In genomic region chr2:39334529-39334928, GRCh38 we compare ENCODE assay signal across 19 cellular contexts.
A peak's percentile ranks its signal among the peaks of the same experiment; 100 is the strongest.
DNase-seq lines count a peak whose midpoint lies in the region; ATAC-seq and TF ChIP-seq lines count a peak whose summit lies in the region.
"Had no signal": no experiment of that assay in that cellular context is flagged by ENCODE, and none has a peak within 500 bp of the region (broad histone marks: within the 10 kb centered on the region; RNA-seq: fewer than 3 reads in every experiment).

No MANE protein-coding gene starts in this region.

- in situ Hi-C loops in G401 (cut with HindIII; ENCODE audit: low sequenced_read_pairs), result no loop called here

- no peak overlapping the region for H2BK12ac ChIP-seq in H9 (ENCODE audit: insufficient read length, low read depth, low read length)

- no peak overlapping the region for H3K23ac ChIP-seq in H9 (ENCODE audit: insufficient read length, low read depth, low read length)

- H3K23me2 ChIP-seq in H9 (ENCODE audit: insufficient read length, low read depth, low read length, poor library complexity, severe bottlenecking), result no peaks in the 10 kb centered on the region

- no peak for TF ChIP-seq CTCF in H9 (conservative IDR thresholded peaks at IDR 0.05)
- no peak for TF ChIP-seq CTCF in HCT116 (IDR thresholded peaks at IDR 0.05 in 2 of 3, conservative IDR thresholded peaks at IDR 0.05 in 1 of 3; ENCODE audit: borderline replicate concordance in 1 of 3, insufficient read depth in 1 of 3, low read depth in 2 of 3, low read length in 2 of 3)
- no peak for TF ChIP-seq CTCF in WTC11 (IDR thresholded peaks at IDR 0.05)
- TF ChIP-seq CTCF in nephron progenitor cell (IDR thresholded peaks at IDR 0.05), result no peak
- TF ChIP-seq CTCF in CD14-positive monocyte (IDR thresholded peaks at IDR 0.05), result no peak

- no peak for TF ChIP-seq RAD21 in HCT116 (IDR thresholded peaks at IDR 0.05; ENCODE audit: low read depth)

- no peaks in the 10 kb centered on the region for H3K9me2 ChIP-seq in HCT116 (ENCODE audit: insufficient read depth)

- H3K9me3 ChIP-seq in H9 (ENCODE audit: control insufficient read depth, low read depth, low read length), result no peaks in the 10 kb centered on the region
- H3K9me3 ChIP-seq in HCT116 (ENCODE audit: control insufficient read depth in 1 of 2, insufficient read depth in 1 of 2, low read depth in 1 of 2, low read length in 2 of 2), result no peaks in the 10 kb centered on the region
- no peaks in the 10 kb centered on the region for H3K9me3 ChIP-seq in MG63
- H3K9me3 ChIP-seq: BLaER1 had no signal

- H4K20me1 ChIP-seq in H9 (ENCODE audit: control insufficient read depth, insufficient read depth, insufficient read length) (no peaks in the 10 kb centered on the region), HCT116 (ENCODE audit: insufficient read depth) (no peaks in the 10 kb centered on the region; the same call in 1 of the 2 replicates)
- H4K20me1 ChIP-seq: BLaER1 had no signal

- no peak overlapping the region for H3K18ac ChIP-seq in H9 (ENCODE audit: insufficient read length, low read depth, low read length)

- H3K27ac Mint-ChIP-seq in H9, result no peak overlapping the region
- H3K27ac Mint-ChIP-seq in WTC11, result peak overlapping the region; percentile 16; the same call in 1 of the 2 replicates
- H3K27ac Mint-ChIP-seq in nephron progenitor cell, result peak overlapping the region; percentile 27
- H3K27ac Mint-ChIP-seq in CD14-positive monocyte, result no peak overlapping the region
- H3K27ac Mint-ChIP-seq: B cell; CD4-positive, alpha-beta T cell; CD8-positive, alpha-beta memory T cell had no signal

- H3K9ac ChIP-seq in H9 (ENCODE audit: extremely low read depth, insufficient read length, low read length) (no peak overlapping the region), HCT116 (ENCODE audit: low read length) (no peak overlapping the region)
- H3K9ac ChIP-seq: BLaER1 had no signal

- H2BK120ac ChIP-seq in H9 (ENCODE audit: low read depth, low read length, poor library complexity, severe bottlenecking), result no peak overlapping the region

- H2BK5ac ChIP-seq in H9 (ENCODE audit: insufficient read length, low read length), result no peak overlapping the region

- H3K4me1 Mint-ChIP-seq in H9, result peaks cover 23 to 24% of the 10 kb centered on the region in 2 experiments
- peaks cover 20% of the 10 kb centered on the region for H3K4me1 Mint-ChIP-seq in WTC11
- H3K4me1 Mint-ChIP-seq in nephron progenitor cell, result peaks cover 4% of the 10 kb centered on the region
- no peaks in the 10 kb centered on the region for H3K4me1 Mint-ChIP-seq in CD14-positive monocyte
- H3K4me1 Mint-ChIP-seq: B cell; CD8-positive, alpha-beta memory T cell had no signal

- H3K36me3 Mint-ChIP-seq in H9 (ENCODE audit: insufficient read depth in 1 of 3, low read depth in 3 of 3) (peaks cover 0 to 13% (median 10%) of the 10 kb centered on the region in 3 experiments; a peak in 5 of 7 replicates), WTC11 (peaks cover 11% of the 10 kb centered on the region), nephron progenitor cell (ENCODE audit: low read depth) (peaks cover 18% of the 10 kb centered on the region), CD14-positive monocyte (peaks cover 23 to 25% of the 10 kb centered on the region in 2 donors)

- RAD21 ChIA-PET in HCT116 (lab: Charles Lee; ENCODE audit: low non-redundant PET in 1 of 2, low total read pairs in 2 of 2, uncharacterized antibody in 2 of 2, unreplicated experiment in 2 of 2), result no interaction called here

- no peak overlapping the region for H3T11ph ChIP-seq in H9 (ENCODE audit: low read length)

- H4K5ac ChIP-seq in H9 (ENCODE audit: insufficient read length, low read depth, low read length), result no peak overlapping the region

- H3K4me2 ChIP-seq in H9 (ENCODE audit: insufficient read depth, insufficient read length, low read length), result no peak overlapping the region
- H3K4me2 ChIP-seq in HCT116 (ENCODE audit: low read length), result no peak overlapping the region
- H3K4me2 ChIP-seq: BLaER1 had no signal

- DNase-seq in H9 (no peak), HCT116 (ENCODE audit: low read depth, low spot score) (no peak), WTC11 (ENCODE audit: low spot score) (no peak), nephron progenitor cell (no peak), CD14-positive monocyte (ENCODE audit: low spot score) (no peak), MG63 (no peak), G401 (ENCODE audit: low spot score) (no peak), NCI-H1417 treated with DMSO at 0.1 percent for 48 hours (lab: John Stamatoyannopoulos, UW) (no peak)
- DNase-seq: CD4-positive, alpha-beta T cell; CD8-positive, alpha-beta memory T cell; DMS 273 treated with DMSO at 0.1 percent for 48 hours; DMS79; EL; GF-D8; GOT3; HCEC 1CT had no signal

- no peaks in the 10 kb centered on the region for H3K36me3 ChIP-seq in HCT116 (ENCODE audit: control insufficient read depth in 1 of 2, insufficient read depth in 2 of 2, low read length in 2 of 2)
- peaks cover 2% of the 10 kb centered on the region for H3K36me3 ChIP-seq in MG63

- no peak overlapping the region for H3K14ac ChIP-seq in H9 (ENCODE audit: insufficient read depth, low read length)

- H4K8ac ChIP-seq in H9 (replicated peaks; ENCODE audit: insufficient read length, low read depth, low read length), result no peak overlapping the region

- no peak overlapping the region for H3K4ac ChIP-seq in H9 (ENCODE audit: low read depth, low read length)

- H2AFZ ChIP-seq in H9 (ENCODE audit: low read length) (no peak overlapping the region), HCT116 (ENCODE audit: low read depth, low read length, poor library complexity, severe bottlenecking) (no peak overlapping the region)

- intact Hi-C loops in HCT116 (cut with micrococcal nuclease), result no loop called here
- intact Hi-C loops in CD14-positive monocyte (cut with micrococcal nuclease), result no loop called here

- H3K4me3 Mint-ChIP-seq in H9 (no peak overlapping the region), WTC11 (no peak overlapping the region), nephron progenitor cell (no peak overlapping the region), CD14-positive monocyte (no peak overlapping the region)
- H3K4me3 Mint-ChIP-seq: B cell; CD4-positive, alpha-beta T cell; CD8-positive, alpha-beta memory T cell had no signal

- POLR2A ChIA-PET in HCT116 (lab: Charles Lee) (no interaction called here), WTC11 (lab: Charles Lee) (no interaction called here)

- no peak for ATAC-seq in HCT116
- no peak for ATAC-seq in WTC11

- no peak overlapping the region for H3K56ac ChIP-seq in H9 (ENCODE audit: insufficient read length, low read depth, low read length)

- no peak for TF ChIP-seq POLR2A in HCT116 (IDR thresholded peaks at IDR 0.05; ENCODE audit: borderline replicate concordance, extremely low read depth, insufficient read depth, insufficient read length)

- H2BK20ac ChIP-seq in H9 (ENCODE audit: low read depth, low read length, poor library complexity, severe bottlenecking), result peak overlapping the region; percentile 45

- H3K27me3 ChIP-seq in H9 (ENCODE audit: insufficient read depth, low read length) (no peaks in the 10 kb centered on the region; the same call in 1 of the 2 replicates), HCT116 (ENCODE audit: insufficient read depth, low read length) (no peaks in the 10 kb centered on the region), MG63 (no peaks in the 10 kb centered on the region)
- H3K27me3 ChIP-seq: BLaER1 had no signal

- H3K79me1 ChIP-seq in H9 (ENCODE audit: insufficient read depth, low read depth, low read length, poor library complexity, severe bottlenecking), result no peaks in the 10 kb centered on the region

- H3K9me3 Mint-ChIP-seq in H9, result no peaks in the 10 kb centered on the region
- no peaks in the 10 kb centered on the region for H3K9me3 Mint-ChIP-seq in WTC11
- no peaks in the 10 kb centered on the region for H3K9me3 Mint-ChIP-seq in nephron progenitor cell
- peaks cover 0 to 1% (median 0%) of the 10 kb centered on the region in 7 donors for H3K9me3 Mint-ChIP-seq in CD14-positive monocyte
- H3K9me3 Mint-ChIP-seq: CD4-positive, alpha-beta T cell; CD8-positive, alpha-beta memory T cell had no signal

- H3K27me3 Mint-ChIP-seq in H9 (ENCODE audit: low read depth) (no peaks in the 10 kb centered on the region), WTC11 (ENCODE audit: low read depth) (no peaks in the 10 kb centered on the region), nephron progenitor cell (ENCODE audit: low read depth, poor library complexity) (peaks cover 3% of the 10 kb centered on the region), CD14-positive monocyte (ENCODE audit: low read depth in 3 of 3) (no peaks in the 10 kb centered on the region)
- H3K27me3 Mint-ChIP-seq: B cell; CD4-positive, alpha-beta T cell; CD8-positive, alpha-beta memory T cell had no signal

- CTCF ChIA-PET in HCT116 (lab: Charles Lee), result no interaction called here
- CTCF ChIA-PET in WTC11 (lab: Charles Lee), result no interaction called here

- TSS peak; percentile 13 for BruUV-seq in HCT116 (replicated peaks; lab: Mats Ljungman, UMichigan)

- no peak overlapping the region for H2BK15ac ChIP-seq in H9 (ENCODE audit: low read depth, low read length)

- H3K4me3 ChIP-seq in HCT116 (replicated peaks in 1 of 2; ENCODE audit: low read depth in 1 of 2, low read length in 2 of 2) (no peak overlapping the region), MG63 (no peak overlapping the region)
- H3K4me3 ChIP-seq: BLaER1 had no signal

- H4K91ac ChIP-seq in H9 (ENCODE audit: insufficient read length, low read depth, low read length), result no peak overlapping the region

- H2AK5ac ChIP-seq in H9 (ENCODE audit: insufficient read length, low read length), result no peak overlapping the region

- H3K4me1 ChIP-seq in H9 (ENCODE audit: insufficient read depth, low read length) (no peaks in the 10 kb centered on the region; the same call in 1 of the 2 replicates), HCT116 (ENCODE audit: control insufficient read depth in 1 of 2, insufficient read depth in 2 of 2, low read length in 2 of 2) (no peaks in the 10 kb centered on the region)
- H3K4me1 ChIP-seq: BLaER1 had no signal

- H3K27ac ChIP-seq in H9 (ENCODE audit: insufficient read length, low read depth, low read length), result no peak overlapping the region
- no peak overlapping the region for H3K27ac ChIP-seq in HCT116 (ENCODE audit: low read depth, low read length)
- H3K27ac ChIP-seq: BLaER1, C4-2B had no signal

- H3K79me2 ChIP-seq in H9 (ENCODE audit: insufficient read depth, low read length) (no peaks in the 10 kb centered on the region; the same call in 1 of the 2 replicates), HCT116 (ENCODE audit: insufficient read depth, low read length) (no peaks in the 10 kb centered on the region)

TF ChIP-seq in HCT116, 20 proteins besides CTCF, POLR2A, EP300 and RAD21 (continues in another document):
- TF ChIP-seq ATF3 (IDR thresholded peaks at IDR 0.05) (no peak), EZH2phosphoT487 (IDR thresholded peaks at IDR 0.05; ENCODE audit: borderline replicate concordance) (no peak)

Comparison
In these comparisons a context has a peak if more than half of its experiments do, and no peak if none do; other contexts are left out.
1. H3K27ac Mint-ChIP-seq: peak in WTC11 (single experiment) and nephron progenitor cell (single experiment); none in H9 (0 of 3) and CD14-positive monocyte (0 of 7).